In the genomic region with DNA sequence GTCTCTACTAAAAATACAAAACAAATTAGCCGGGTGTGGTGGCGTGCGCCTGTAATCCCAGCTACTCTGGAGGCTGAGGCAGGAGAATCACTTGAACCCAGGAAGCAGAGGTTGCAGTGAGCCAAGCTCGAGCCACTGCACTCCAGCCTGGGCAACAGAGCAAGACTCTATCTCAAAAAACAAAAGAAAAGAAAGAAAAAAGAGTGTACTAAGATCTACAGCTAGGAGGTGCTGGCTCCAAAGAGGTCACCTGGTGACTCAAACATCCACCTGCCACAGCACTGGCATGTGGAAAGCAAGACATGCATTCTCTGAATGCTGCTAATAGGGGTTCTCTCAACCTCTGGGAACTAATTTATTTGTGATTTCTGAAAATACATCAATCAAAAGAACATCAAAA, we compare ENCODE assay signal across 8 cellular contexts.
DNase-seq lines count a peak whose midpoint lies in the region; ATAC-seq, FAIRE-seq and TF ChIP-seq lines count a peak whose summit lies in the region.
"Not testable (repeated sequence)": the region's sequence is repeated elsewhere in the genome, so short reads cannot be mapped to it uniquely, and the experiment has no call there.

No MANE protein-coding gene starts in this region.

- not testable (repeated sequence) for H3K4me3 ChIP-seq in GM12865 (ENCODE audit: low read depth, low read length); PC-9; esophagus muscularis mucosa; pancreas

- not testable (repeated sequence) for H2BK20ac ChIP-seq in H9 (ENCODE audit: low read depth, low read length, poor library complexity, severe bottlenecking)

- H3K23me2 ChIP-seq in H9 (ENCODE audit: insufficient read length, low read depth, low read length, poor library complexity, severe bottlenecking) = not testable (repeated sequence)

- H4K8ac ChIP-seq in H9 (replicated peaks; ENCODE audit: insufficient read length, low read depth, low read length) = not testable (repeated sequence)

- H3K23ac ChIP-seq in H9 (ENCODE audit: insufficient read length, low read depth, low read length) = not testable (repeated sequence)

- H4K20me1 ChIP-seq in H9 (ENCODE audit: control insufficient read depth, insufficient read depth, insufficient read length); PC-9 (ENCODE audit: insufficient read depth): not testable (repeated sequence)

- not testable (repeated sequence) for TF ChIP-seq POLR2A in esophagus muscularis mucosa (IDR thresholded peaks at IDR 0.05; ENCODE audit: low read depth)

- POLR2A ChIA-PET in PC-9 (lab: Charles Lee; ENCODE audit: unreplicated experiment) = not testable (repeated sequence)

- not testable (repeated sequence) for H3K79me2 ChIP-seq in H9 (ENCODE audit: insufficient read depth, low read length); PC-9 (ENCODE audit: low read depth)

- H3K4me1 ChIP-seq in H9 (ENCODE audit: insufficient read depth, low read length); esophagus muscularis mucosa: not testable (repeated sequence)
- peaks cover 40% of the 10 kb centered on the region for H3K4me1 ChIP-seq in PC-9 (replicated peaks; ENCODE audit: insufficient read depth)
- H3K4me1 ChIP-seq in pancreas = peaks cover 13 to 38% (median 28%) of the 10 kb centered on the region in 3 donors

- FAIRE-seq in pancreas (lab: Jason Lieb, UNC) = not testable (repeated sequence)

- H2BK12ac ChIP-seq in H9 (ENCODE audit: insufficient read length, low read depth, low read length) = not testable (repeated sequence)

- not testable (repeated sequence) for H3K9me3 ChIP-seq in H9 (ENCODE audit: control insufficient read depth, low read depth, low read length); PC-9 (ENCODE audit: insufficient read depth, low read depth); esophagus muscularis mucosa; pancreas

- H3K27ac Mint-ChIP-seq in H9; activated naive CD4-positive, alpha-beta T cell treated with anti-CD3 and anti-CD28 coated beads for 36 hours: not testable (repeated sequence)

- not testable (repeated sequence) for H3K27me3 Mint-ChIP-seq in H9 (ENCODE audit: low read depth); activated naive CD4-positive, alpha-beta T cell treated with anti-CD3 and anti-CD28 coated beads for 36 hours (ENCODE audit: low read depth)

- peak overlapping the region; percentile 50; the same call in 1 of the 2 replicates for H3K27ac ChIP-seq in 22Rv1
- H3K27ac ChIP-seq in H9 (ENCODE audit: insufficient read length, low read depth, low read length); PC-9; esophagus muscularis mucosa (replicated peaks in 1 of 4); pancreas: not testable (repeated sequence)

- DNase-seq in GM12865 (ENCODE audit: low read depth) (peak; percentile 38), LHCN-M2 (ENCODE audit: low read depth) (peak; percentile 28), esophagus muscularis mucosa (ENCODE audit: extremely low spot score) (peak; percentile 1)
- not testable (repeated sequence) for DNase-seq in H9, PC-9, pancreas
- DNase-seq in activated naive CD4-positive, alpha-beta T cell treated with anti-CD3 and anti-CD28 coated beads for 36 hours = peak; percentile 8

- not testable (repeated sequence) for H3K9ac ChIP-seq in H9 (ENCODE audit: extremely low read depth, insufficient read length, low read length)

- not testable (repeated sequence) for H3K27me3 ChIP-seq in H9 (ENCODE audit: insufficient read depth, low read length); PC-9 (ENCODE audit: insufficient read depth, low read depth); esophagus muscularis mucosa; pancreas

- peaks cover 25% of the 10 kb centered on the region for H3F3A ChIP-seq in PC-9 (ENCODE audit: insufficient read depth, low read depth)

- H4K91ac ChIP-seq in H9 (ENCODE audit: insufficient read length, low read depth, low read length) = not testable (repeated sequence)

- CTCF ChIA-PET in PC-9 (lab: Charles Lee) = interaction anchor here (0.6 kb wide), 1 partner anchor 121 kb away, joined by 4 read pairs; no protein-coding TSS in a partner anchor
- CTCF ChIA-PET in activated naive CD4-positive, alpha-beta T cell treated with anti-CD3 and anti-CD28 coated beads for 36 hours (lab: Charles Lee) = not testable (repeated sequence)

- H3T11ph ChIP-seq in H9 (ENCODE audit: low read length) = not testable (repeated sequence)

- not testable (repeated sequence) for H2BK5ac ChIP-seq in H9 (ENCODE audit: insufficient read length, low read length)

- not testable (repeated sequence) for H3K4me1 Mint-ChIP-seq in H9; activated naive CD4-positive, alpha-beta T cell treated with anti-CD3 and anti-CD28 coated beads for 36 hours (ENCODE audit: low read depth)

- WGBS in H9 (ENCODE audit: extremely low coverage, insufficient read length, low lambda C conversion rate) = no CpG with 5 or more reads among the region's 4 CpGs
- WGBS in esophagus muscularis mucosa = 88% methylated on average over 4 of the region's 4 CpGs
- 77 to 85% methylated on average over 4 of the region's 4 CpGs for WGBS in pancreas, 2 donors

- not testable (repeated sequence) for H3K79me1 ChIP-seq in H9 (ENCODE audit: insufficient read depth, low read depth, low read length, poor library complexity, severe bottlenecking)

- H3K56ac ChIP-seq in H9 (ENCODE audit: insufficient read length, low read depth, low read length) = not testable (repeated sequence)

- not testable (repeated sequence) for H3K9me2 ChIP-seq in PC-9 (ENCODE audit: insufficient read depth)

- H3K9me3 Mint-ChIP-seq in H9; activated naive CD4-positive, alpha-beta T cell treated with anti-CD3 and anti-CD28 coated beads for 36 hours: not testable (repeated sequence)

- H3K36me3 Mint-ChIP-seq in H9 (ENCODE audit: insufficient read depth in 1 of 3, low read depth in 3 of 3); activated naive CD4-positive, alpha-beta T cell treated with anti-CD3 and anti-CD28 coated beads for 36 hours (ENCODE audit: low read depth): not testable (repeated sequence)

- not testable (repeated sequence) for H3K18ac ChIP-seq in H9 (ENCODE audit: insufficient read length, low read depth, low read length)

- intact Hi-C loops in PC-9 (cut with micrococcal nuclease; ENCODE audit: unreplicated experiment) = loop anchor here (5.0 to 10.0 kb wide), 3 partner anchors 45 to 567 kb away; no protein-coding TSS in a partner anchor
- intact Hi-C loops in activated naive CD4-positive, alpha-beta T cell treated with anti-CD3 and anti-CD28 coated beads for 36 hours (cut with micrococcal nuclease) = loop anchor here (1.0 kb wide), 1 partner anchor 169 kb away; no protein-coding TSS in a partner anchor
- intact Hi-C loops in esophagus muscularis mucosa (cut with DNase I); pancreas (cut with DNase I): not testable (repeated sequence)

- TF ChIP-seq EP300 in esophagus muscularis mucosa (IDR thresholded peaks at IDR 0.05) = not testable (repeated sequence)

- H2AK5ac ChIP-seq in H9 (ENCODE audit: insufficient read length, low read length) = not testable (repeated sequence)

- H2BK120ac ChIP-seq in H9 (ENCODE audit: low read depth, low read length, poor library complexity, severe bottlenecking) = not testable (repeated sequence)

- not testable (repeated sequence) for H3K4me2 ChIP-seq in H9 (ENCODE audit: insufficient read depth, insufficient read length, low read length); PC-9

- H4K5ac ChIP-seq in H9 (ENCODE audit: insufficient read length, low read depth, low read length) = not testable (repeated sequence)

- not testable (repeated sequence) for H3K36me3 ChIP-seq in PC-9 (ENCODE audit: low read depth); esophagus muscularis mucosa; pancreas

- H2BK15ac ChIP-seq in H9 (ENCODE audit: low read depth, low read length) = not testable (repeated sequence)

- H3K4ac ChIP-seq in H9 (ENCODE audit: low read depth, low read length) = not testable (repeated sequence)

- peak; percentile 48 to 65 (median 53) for ATAC-seq in pancreas

- not testable (repeated sequence) for H2AFZ ChIP-seq in H9 (ENCODE audit: low read length); PC-9

- not testable (repeated sequence) for H3K4me3 Mint-ChIP-seq in H9; activated naive CD4-positive, alpha-beta T cell treated with anti-CD3 and anti-CD28 coated beads for 36 hours

- TF ChIP-seq CTCF in 22Rv1 (IDR thresholded peaks at IDR 0.05) = peak; percentile 44
- peak; percentile 4 for TF ChIP-seq CTCF in GM12865 (IDR thresholded peaks at IDR 0.05; ENCODE audit: insufficient read depth, low read depth, low read length, missing control alignments)
- TF ChIP-seq CTCF in H9 (conservative IDR thresholded peaks at IDR 0.05) = peak; percentile 37; the same call in 2 of the 3 replicates
- peak; percentile 20; the same call in 1 of the 2 replicates for TF ChIP-seq CTCF in PC-9 (conservative IDR thresholded peaks at IDR 0.05)
- TF ChIP-seq CTCF in esophagus muscularis mucosa (IDR thresholded peaks at IDR 0.05); pancreas (IDR thresholded peaks at IDR 0.05): not testable (repeated sequence)

- H3K14ac ChIP-seq in H9 (ENCODE audit: insufficient read depth, low read length) = not testable (repeated sequence)

- not testable (repeated sequence) for BruUV-seq in PC-9 (replicated peaks; lab: Mats Ljungman, UMichigan)
